13 cellular contexts compared by ENCODE assay signal in the genomic region with DNA sequence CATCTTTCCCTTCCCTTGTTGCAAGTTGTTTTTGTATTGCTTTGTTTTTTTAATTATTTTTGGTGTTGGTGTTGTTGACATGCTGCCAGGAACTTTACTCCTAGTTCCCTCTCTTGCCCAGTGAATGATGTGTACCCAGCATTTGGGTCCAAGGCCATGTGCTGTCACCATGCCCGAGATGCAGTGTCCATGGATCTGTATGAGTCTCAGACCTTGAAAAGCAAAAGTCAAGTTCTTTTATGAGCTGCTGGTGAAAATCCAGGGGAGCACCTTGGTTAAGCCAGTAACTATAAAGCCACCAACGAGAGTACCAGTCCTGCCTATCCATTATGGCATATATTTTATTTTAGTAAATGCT.
"Had no signal": no experiment of that assay in that cellular context is flagged by ENCODE, and none has a peak within 500 bp of the region (broad histone marks: within the 10 kb centered on the region; RNA-seq: fewer than 3 reads in every experiment).

No MANE protein-coding gene starts in this region.

- H3K36me3 ChIP-seq: pancreas, suprapubic skin had no signal

- H3K4me3 ChIP-seq: pancreas, suprapubic skin had no signal

- H3K27ac ChIP-seq: pancreas, suprapubic skin had no signal

- H3K4me2 ChIP-seq: SK-N-SH had no signal

- H3K9me3 ChIP-seq: pancreas, SK-N-SH, suprapubic skin had no signal

- H3K27me3 ChIP-seq: pancreas, suprapubic skin had no signal

- H3K9me3 Mint-ChIP-seq: activated naive CD4-positive, alpha-beta T cell treated with anti-CD3 and anti-CD28 coated beads, Interleukin-2, amount 10 ng/mL, durations not matched to agents 7 days and 5 days; activated T-helper 2 cell treated with anti-CD3 and anti-CD28 coated beads, Interferon-gamma antibody, Interleukin-2, Interleukin-4, amounts not matched to agents 10 μg/mL and 5 μg/mL and 100 μg/mL, durations not matched to agents 14 hours and 24 hours and 36 hours; neural crest cell; type B pancreatic cell had no signal

- H3K4me3 Mint-ChIP-seq: activated naive CD4-positive, alpha-beta T cell treated with anti-CD3 and anti-CD28 coated beads, Interleukin-2, amount 10 ng/mL, durations not matched to agents 7 days and 5 days; type B pancreatic cell had no signal

- H3K4me1 ChIP-seq: suprapubic skin had no signal

- H3K36me3 Mint-ChIP-seq: activated naive CD4-positive, alpha-beta T cell treated with anti-CD3 and anti-CD28 coated beads, Interleukin-2, amount 10 ng/mL, durations not matched to agents 7 days and 5 days; type B pancreatic cell had no signal

- FAIRE-seq: pancreas had no signal

- DNase-seq: activated CD4-positive, alpha-beta T cell treated with anti-CD3 and anti-CD28 coated beads, Interleukin-2, amount 50 U/mL, for 1 hour; activated naive CD4-positive, alpha-beta T cell treated with anti-CD3 and anti-CD28 coated beads, Interleukin-2, amount 10 ng/mL, durations not matched to agents 7 days and 5 days; activated T-cell treated with anti-CD3 and anti-CD28 coated beads for 4 hours; mammary epithelial cell; SK-N-SH; stimulated activated CD4-positive, alpha-beta T cell treated with anti-CD3 and anti-CD28 coated beads, Interleukin-1b, Interleukin-23, amount 100 ng/mL, for 48 hours; stimulated activated naive CD8-positive, alpha-beta T cell treated with anti-CD3 and anti-CD28 coated beads, Interleukin-15, Interleukin-2, amounts not matched to agents 100 U/mL and 50 U/mL, for 24 hours; T-helper 2 cell had no signal

- H3K9ac ChIP-seq: SK-N-SH had no signal

- H3K27ac Mint-ChIP-seq: activated naive CD4-positive, alpha-beta T cell treated with anti-CD3 and anti-CD28 coated beads, Interleukin-2, amount 10 ng/mL, durations not matched to agents 7 days and 5 days; activated T-helper 2 cell treated with anti-CD3 and anti-CD28 coated beads, Interferon-gamma antibody, Interleukin-2, Interleukin-4, amounts not matched to agents 10 μg/mL and 5 μg/mL and 100 μg/mL, durations not matched to agents 14 hours and 24 hours and 36 hours; type B pancreatic cell had no signal

- ATAC-seq: stimulated activated naive CD8-positive, alpha-beta T cell treated with anti-CD3 and anti-CD28 coated beads, Interleukin-15, Interleukin-2, amounts not matched to agents 100 U/mL and 50 U/mL, for 24 hours had no signal
